Comparison of ENCODE assay signal across 29 cellular contexts in the genomic region with DNA sequence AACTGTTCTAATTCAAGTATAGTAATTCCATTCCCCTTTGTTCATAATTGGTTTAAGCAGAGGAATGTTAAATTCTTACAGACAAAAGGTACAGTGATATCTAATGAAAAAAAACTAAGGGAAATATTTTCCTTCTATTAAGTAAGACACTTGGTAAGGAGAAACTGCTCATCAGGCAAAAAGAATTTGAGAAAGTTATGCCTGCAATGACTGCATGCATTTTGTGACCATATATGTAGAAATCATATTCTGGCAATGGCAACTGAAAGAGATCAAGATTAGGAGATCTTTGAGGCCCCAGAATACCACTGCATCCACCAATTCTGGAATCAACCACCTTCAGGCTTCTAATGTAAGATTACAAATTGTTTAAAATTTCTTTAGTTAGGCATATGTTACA.
"Had no signal": no experiment of that assay in that cellular context is flagged by ENCODE, and none has a peak within 500 bp of the region (broad histone marks: within the 10 kb centered on the region; RNA-seq: fewer than 3 reads in every experiment).

No MANE protein-coding gene starts in this region.

- H3K36me3 Mint-ChIP-seq: activated naive CD8-positive, alpha-beta T cell treated with anti-CD3 and anti-CD28 coated beads for 36 hours; natural killer cell; neural progenitor cell; stimulated activated naive B cell treated with anti-CD40 and anti-IgM and Interleukin-4, amounts not matched to agents 10 μg/mL and 1 μg/mL and 100 μg/mL, for 72 hours had no signal

- H3K9me3 ChIP-seq: thyroid gland had no signal

- H3K4me1 ChIP-seq: foreskin keratinocyte, heart right ventricle, left lung, lower lobe of right lung, neural progenitor cell, right atrium auricular region, stomach, thyroid gland, upper lobe of right lung had no signal

- H3K4me3 ChIP-seq: heart right ventricle, left lung, lower lobe of right lung, neural progenitor cell, right atrium auricular region, stomach, thyroid gland, upper lobe of right lung had no signal

- H3K27ac ChIP-seq: foreskin keratinocyte, heart right ventricle, left lung, lower lobe of right lung, neural progenitor cell, right atrium auricular region, stomach, thyroid gland, upper lobe of right lung had no signal

- H3K27me3 ChIP-seq: foreskin keratinocyte, heart right ventricle, left lung, neural progenitor cell, right atrium auricular region, stomach, thyroid gland, upper lobe of right lung had no signal

- H3K4me1 Mint-ChIP-seq: activated CD4-positive, alpha-beta T cell treated with anti-CD3 and anti-CD28 coated beads for 36 hours; activated naive CD8-positive, alpha-beta T cell treated with anti-CD3 and anti-CD28 coated beads for 36 hours; central memory CD8-positive, alpha-beta T cell; natural killer cell; neural progenitor cell; stimulated activated naive B cell treated with anti-CD40 and anti-IgM and Interleukin-4, amounts not matched to agents 10 μg/mL and 1 μg/mL and 100 μg/mL, for 72 hours had no signal

- H3K4me3 Mint-ChIP-seq: activated CD4-positive, alpha-beta T cell treated with anti-CD3 and anti-CD28 coated beads for 36 hours; activated naive CD4-positive, alpha-beta T cell treated with anti-CD3 and anti-CD28 coated beads for 36 hours; activated naive CD8-positive, alpha-beta T cell treated with anti-CD3 and anti-CD28 coated beads for 36 hours; central memory CD8-positive, alpha-beta T cell; natural killer cell; neural progenitor cell; stimulated activated naive B cell treated with anti-CD40 and anti-IgM and Interleukin-4, amounts not matched to agents 10 μg/mL and 1 μg/mL and 100 μg/mL, for 72 hours had no signal

- H3K27me3 Mint-ChIP-seq: activated CD4-positive, alpha-beta T cell treated with anti-CD3 and anti-CD28 coated beads for 36 hours; activated naive CD8-positive, alpha-beta T cell treated with anti-CD3 and anti-CD28 coated beads for 36 hours; central memory CD8-positive, alpha-beta T cell; stimulated activated naive B cell treated with anti-CD40 and anti-IgM and Interleukin-4, amounts not matched to agents 10 μg/mL and 1 μg/mL and 100 μg/mL, for 72 hours had no signal

- H3K9ac ChIP-seq: neural progenitor cell had no signal

- H3K4me2 ChIP-seq: neural progenitor cell had no signal

- FAIRE-seq: bronchial epithelial cell, colon, endometrium had no signal

- H2AFZ ChIP-seq: neural progenitor cell had no signal

- DNase-seq: activated CD4-positive, alpha-beta T cell treated with anti-CD3 and anti-CD28 coated beads for 36 hours; activated CD4-positive, CD25-positive, alpha-beta regulatory T cell; activated CD8-positive, alpha-beta memory T cell treated with anti-CD3 and anti-CD28 coated beads for 24 hours; activated effector memory CD4-positive, alpha-beta T cell treated with anti-CD3 and anti-CD28 coated beads, Interleukin-2, amount 50 U/mL, for 16 hours; activated naive CD4-positive, alpha-beta T cell treated with anti-CD3 and anti-CD28 coated beads for 36 hours; activated naive CD8-positive, alpha-beta T cell treated with anti-CD3 and anti-CD28 coated beads for 36 hours; amniotic stem cell; effector CD8-positive, alpha-beta T cell; foreskin keratinocyte; heart right ventricle; kidney glomerular epithelial cell; lower lobe of right lung; mesendoderm; natural killer cell; occipital lobe; stimulated activated CD4-positive, alpha-beta T cell treated with anti-CD3 and anti-CD28 coated beads, Interleukin-15, amount 100 ng/mL, for 24 hours; stimulated activated CD4-positive, alpha-beta T cell treated with anti-CD3 and anti-CD28 coated beads, Interleukin-2, amount 100 ng/mL, for 24 hours; stimulated activated naive B cell treated with anti-CD40 and anti-IgM and Interleukin-4, amounts not matched to agents 10 μg/mL and 1 μg/mL and 100 μg/mL, for 72 hours; stomach; T-helper 1 cell; thyroid gland; upper lobe of right lung had no signal

- H3K36me3 ChIP-seq: heart right ventricle, left lung, lower lobe of right lung, neural progenitor cell, right atrium auricular region, stomach, thyroid gland, upper lobe of right lung had no signal

- H3K27ac Mint-ChIP-seq: activated CD4-positive, alpha-beta T cell treated with anti-CD3 and anti-CD28 coated beads for 36 hours; activated naive CD4-positive, alpha-beta T cell treated with anti-CD3 and anti-CD28 coated beads for 36 hours; activated naive CD8-positive, alpha-beta T cell treated with anti-CD3 and anti-CD28 coated beads for 36 hours; natural killer cell; neural progenitor cell; stimulated activated naive B cell treated with anti-CD40 and anti-IgM and Interleukin-4, amounts not matched to agents 10 μg/mL and 1 μg/mL and 100 μg/mL, for 72 hours had no signal

- ATAC-seq: activated CD4-positive, alpha-beta T cell treated with anti-CD3 and anti-CD28 coated beads for 36 hours; foreskin keratinocyte; heart right ventricle; left lung; lower lobe of right lung; natural killer cell; stimulated activated naive B cell treated with anti-CD40 and anti-IgM and Interleukin-4, amounts not matched to agents 10 μg/mL and 1 μg/mL and 100 μg/mL, for 72 hours; upper lobe of right lung had no signal
